ENCODE assay signal across 31 cellular contexts in the genomic region with DNA sequence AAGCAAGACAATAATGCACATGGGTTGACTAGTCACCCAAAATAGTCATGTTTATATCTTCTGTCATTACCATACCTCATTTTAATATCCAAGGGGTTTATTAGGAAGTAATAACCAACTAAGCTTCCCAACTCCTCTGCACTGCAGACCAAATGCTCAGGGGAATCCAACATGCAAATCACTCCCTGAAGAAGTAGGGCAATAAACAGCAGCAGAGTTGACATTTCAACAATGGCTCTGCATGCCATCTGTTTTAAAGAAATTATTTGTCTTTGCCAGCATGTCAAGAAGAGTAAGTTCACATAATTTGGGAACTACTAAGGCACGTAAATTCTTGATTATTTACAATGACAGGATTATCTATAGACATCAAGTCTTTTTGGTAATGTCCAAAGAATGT.
"Had no signal": no experiment of that assay in that cellular context is flagged by ENCODE, and none has a peak within 500 bp of the region (broad histone marks: within the 10 kb centered on the region; RNA-seq: fewer than 3 reads in every experiment).

No MANE protein-coding gene starts in this region.

- H3K4me1 ChIP-seq: adrenal gland, body of pancreas, Peyer's patch had no signal

- H3K27ac ChIP-seq: adrenal gland, body of pancreas, Peyer's patch had no signal

- H3K9me3 ChIP-seq: adrenal gland, body of pancreas, Peyer's patch had no signal

- H3K9me3 Mint-ChIP-seq: activated CD4-positive, alpha-beta T cell treated with anti-CD3 and anti-CD28 coated beads, Interleukin-2, amount 10 ng/mL, durations not matched to agents 7 days and 5 days had no signal

- H3K4me1 Mint-ChIP-seq: activated CD4-positive, alpha-beta T cell treated with anti-CD3 and anti-CD28 coated beads, Interleukin-2, amount 10 ng/mL, durations not matched to agents 7 days and 5 days had no signal

- H3K27me3 Mint-ChIP-seq: activated CD4-positive, alpha-beta T cell treated with anti-CD3 and anti-CD28 coated beads, Interleukin-2, amount 10 ng/mL, durations not matched to agents 7 days and 5 days had no signal

- H3K4me3 Mint-ChIP-seq: activated CD4-positive, alpha-beta T cell treated with anti-CD3 and anti-CD28 coated beads, Interleukin-2, amount 10 ng/mL, durations not matched to agents 7 days and 5 days; activated naive CD4-positive, alpha-beta T cell treated with anti-CD3 and anti-CD28 coated beads for 36 hours; activated T-cell treated with anti-CD3 and anti-CD28 coated beads, Interleukin-2, amount 50 U/mL, for 4 hours; activated T-helper 1 cell treated with anti-CD3 and anti-CD28 coated beads, Interleukin-12 subunit alpha, Interleukin-12 subunit beta, Interleukin-2, Interleukin-4 antibody, amounts not matched to agents 30 ng/mL and 10 ng/mL and 1 ng/mL, durations not matched to agents 14 hours and 24 hours and 36 hours; T-helper 1 cell treated with Interleukin-12 subunit alpha and Interleukin-12 subunit beta and Interleukin-4 antibody, amounts not matched to agents 30 μg/mL and 1 μg/mL, for 36 hours; T-helper 2 cell treated with Interferon-gamma antibody and Interleukin-4, amounts not matched to agents 5 μg/mL and 100 μg/mL, for 36 hours had no signal

- DNase-seq: activated CD4-positive, alpha-beta T cell treated with anti-CD3 and anti-CD28 coated beads, Interleukin-2, amount 10 ng/mL, durations not matched to agents 7 days and 5 days; activated CD4-positive, alpha-beta T cell treated with anti-CD3 and anti-CD28 coated beads, Interleukin-2, amount 50 U/mL, for 48 hours; activated CD8-positive, alpha-beta memory T cell treated with anti-CD3 and anti-CD28 coated beads, Interleukin-2, amount 50 U/mL, for 4 hours; activated gamma-delta T cell treated with Interleukin-2 at 50 U/mL for 16 hours; activated naive CD4-positive, alpha-beta T cell treated with anti-CD3 and anti-CD28 coated beads for 36 hours; activated T-cell treated with anti-CD3 and anti-CD28 coated beads for 4 hours; activated T-cell treated with anti-CD3 and anti-CD28 coated beads, Interleukin-2, amount 50 U/mL, for 4 hours; adrenal gland; body of pancreas; caudate nucleus; cerebellar nuclear complex; NCI-H1105 treated with DMSO at 0.1 percent for 48 hours; NCI-H1436; NCI-H1694; NCI-H1930; NCI-H2081 treated with DMSO at 0.1 percent for 48 hours; NCI-H2171; NCI-H510A treated with DMSO at 0.1 percent for 48 hours; NCI-H748 treated with DMSO at 0.1 percent for 48 hours; NK-92 treated with Interleukin-12 subunit alpha and Interleukin-12 subunit beta, amount 100 ng/mL, for 24 hours; PC-3; Peyer's patch; RPMI8226; SHP77 treated with DMSO at 0.1 percent for 48 hours had no signal

- FAIRE-seq: astrocyte, bronchial epithelial cell, TTC549 had no signal

- H3K36me3 ChIP-seq: adrenal gland, Peyer's patch had no signal

- H3K36me3 Mint-ChIP-seq: activated naive CD4-positive, alpha-beta T cell treated with anti-CD3 and anti-CD28 coated beads, Interleukin-2, amount 50 U/mL, for 72 hours had no signal

- H3K27ac Mint-ChIP-seq: activated CD4-positive, alpha-beta T cell treated with anti-CD3 and anti-CD28 coated beads, Interleukin-2, amount 10 ng/mL, durations not matched to agents 7 days and 5 days; activated naive CD4-positive, alpha-beta T cell treated with anti-CD3 and anti-CD28 coated beads for 36 hours; activated naive CD4-positive, alpha-beta T cell treated with anti-CD3 and anti-CD28 coated beads, Interleukin-2, amount 50 U/mL, for 72 hours; activated T-helper 1 cell treated with anti-CD3 and anti-CD28 coated beads, Interleukin-12 subunit alpha, Interleukin-12 subunit beta, Interleukin-2, Interleukin-4 antibody, amounts not matched to agents 30 ng/mL and 10 ng/mL and 1 ng/mL, durations not matched to agents 14 hours and 24 hours and 36 hours; T-helper 1 cell treated with Interleukin-12 subunit alpha and Interleukin-12 subunit beta and Interleukin-4 antibody, amounts not matched to agents 30 μg/mL and 1 μg/mL, for 36 hours; T-helper 2 cell treated with Interferon-gamma antibody and Interleukin-4, amounts not matched to agents 5 μg/mL and 100 μg/mL, for 36 hours had no signal

- H3K27me3 ChIP-seq: adrenal gland, body of pancreas, Peyer's patch had no signal

- H3K4me3 ChIP-seq: adrenal gland, body of pancreas, Peyer's patch had no signal
